ENCODE assay signal across 8 cellular contexts in the genomic region with DNA sequence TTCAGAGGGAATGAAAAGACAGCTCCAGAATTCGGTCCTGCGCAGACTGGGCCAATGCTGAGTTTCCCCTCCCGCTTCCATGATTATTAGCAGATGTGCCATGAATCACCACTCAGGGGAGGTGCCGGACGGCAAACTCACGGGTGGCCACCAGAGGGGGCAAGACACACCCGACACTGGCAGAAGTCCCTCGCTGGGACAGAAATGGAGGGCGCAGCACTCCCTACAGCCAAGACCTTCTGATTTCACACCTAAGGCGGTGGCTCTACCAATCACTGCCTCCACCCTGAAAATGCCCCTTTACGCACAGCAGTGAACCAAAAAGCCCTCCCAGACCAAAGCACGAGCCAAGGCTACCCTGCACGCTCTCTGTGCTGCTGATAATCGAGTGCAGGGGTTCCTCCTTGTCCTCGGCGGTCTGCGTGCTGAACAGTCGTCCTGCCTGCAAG. TPM values are rescaled to one million over a fixed set of nuclear protein-coding genes. Genes with fewer than 3 reads are reported as not detected.
DNase-seq lines count a peak whose midpoint lies in the region; ATAC-seq and FAIRE-seq lines count a peak whose summit lies in the region.

No MANE protein-coding gene starts in this region.

- DNase-seq in AG20443 (ENCODE audit: low spot score) = peak; percentile 98
- peak; percentile 89 for DNase-seq in MG63
- peak; percentile 83 for DNase-seq in SK-N-DZ (ENCODE audit: low spot score)
- peak; percentile 84 for DNase-seq in activated naive CD4-positive, alpha-beta T cell treated with Interleukin-2 at 50 U/mL for 16 hours
- DNase-seq in frontal cortex (ENCODE audit: low spot score in 2 of 2) = peak; percentile 73 to 91
- peak; percentile 38 to 95 (median 84) for DNase-seq in nucleus accumbens (lab: John Stamatoyannopoulos, UW)
- DNase-seq in stromal cell of bone marrow (ENCODE audit: low read depth) = peak; percentile 92

- no peak for FAIRE-seq in frontal cortex (lab: Jason Lieb, UNC)

- peak; percentile 66 for ATAC-seq in GM19452 (IDR thresholded peaks at IDR 0.05; ENCODE audit: unreplicated experiment)

- H3K27me3 ChIP-seq in MG63 = no peaks in the 10 kb centered on the region

- H3K36me3 ChIP-seq in MG63 = peaks cover 75% of the 10 kb centered on the region

- no peaks in the 10 kb centered on the region for H3K9me3 ChIP-seq in MG63

- H3K4me3 ChIP-seq in MG63 = no peak overlapping the region

RNA-seq across cellular contexts. Expression of gene TRAP1, which starts 26.8 kb away (rescaled TPM):
- 91.1 and 96.3 TPM in 2 replicates for total RNA-seq in MG63 (2014; rRNA removed; shearing (Covaris generic); ENCODE audit: low replicate concordance)
- polyA plus RNA-seq in SK-N-DZ (2014; cell fraction: cytosol; rRNA removed) = 204 and 236 TPM in 2 replicates
- 403 and 415 TPM in 2 replicates for polyA plus RNA-seq in SK-N-DZ (2014; cell fraction: nucleus; rRNA removed)
- total RNA-seq in frontal cortex = 77.9 TPM

RNA-seq across cellular contexts. Expression of gene DNASE1, which starts 36.0 kb away (rescaled TPM):
- 6.9 and 17.8 TPM in 2 replicates for total RNA-seq in MG63 (2014; rRNA removed; shearing (Covaris generic); ENCODE audit: low replicate concordance)
- 18.7 and 22.3 TPM in 2 replicates for polyA plus RNA-seq in SK-N-DZ (2014; cell fraction: cytosol; rRNA removed)
- polyA plus RNA-seq in SK-N-DZ (2014; cell fraction: nucleus; rRNA removed) = 16.6 and 27.5 TPM in 2 replicates
- total RNA-seq in frontal cortex = 25.7 TPM
